In genomic region chr15:91627473-91628309, GRCh38 we compare ENCODE assay signal across 13 cellular contexts.
A peak's percentile ranks its signal among the peaks of the same experiment; 100 is the strongest.
DNase-seq lines count a peak whose midpoint lies in the region; ATAC-seq and TF ChIP-seq lines count a peak whose summit lies in the region.
"Had no signal": no experiment of that assay in that cellular context is flagged by ENCODE, and none has a peak within 500 bp of the region (broad histone marks: within the 10 kb centered on the region; RNA-seq: fewer than 3 reads in every experiment).

No MANE protein-coding gene starts in this region.

- no peaks in the 10 kb centered on the region for H3F3A ChIP-seq in GM23338 (replicated peaks; ENCODE audit: low read depth)

- no peaks in the 10 kb centered on the region for H4K20me1 ChIP-seq in GM23338 (replicated peaks; ENCODE audit: insufficient read depth)

- H3K4me3 Mint-ChIP-seq in GM23338 (no peak overlapping the region), natural killer cell (no peak overlapping the region)
- H3K4me3 Mint-ChIP-seq: memory B cell had no signal

- in situ Hi-C loops in astrocyte of the spinal cord (cut with HindIII; ENCODE audit: low sequenced_read_pairs): no loop called here

- H3K27ac Mint-ChIP-seq in GM23338 (peak overlapping the region; percentile 42; the same call in 1 of the 2 replicates), natural killer cell (no peak overlapping the region)
- H3K27ac Mint-ChIP-seq: memory B cell had no signal

- intact Hi-C loops in natural killer cell (cut with micrococcal nuclease): no loop called here
- intact Hi-C loops in spleen (cut with DNase I; ENCODE audit: low total_unique reads): no loop called here

- H3K9me3 Mint-ChIP-seq in GM23338 (no peaks in the 10 kb centered on the region; the same call in 2 of the 3 replicates), natural killer cell (no peaks in the 10 kb centered on the region)

- 64 to 76% (median 76%) methylated on average over 10 to 11 of the region's 11 CpGs for WGBS in spleen, 5 donors

- TF ChIP-seq CTCF in GM23338 (conservative IDR thresholded peaks at IDR 0.05; ENCODE audit: low read depth in 2 of 2) (no peak), astrocyte of the spinal cord (IDR thresholded peaks at IDR 0.05; ENCODE audit: low read depth, low read length) (no peak), kidney epithelial cell (IDR thresholded peaks at IDR 0.05; ENCODE audit: insufficient read depth, low read length, poor library complexity, severe bottlenecking) (no peak), natural killer cell (IDR thresholded peaks at IDR 0.05) (no peak), spleen (IDR thresholded peaks at IDR 0.05 in 8 of 11, conservative IDR thresholded peaks at IDR 0.05 in 3 of 11) (no peak)

- H3K9me2 ChIP-seq in GM23338 (ENCODE audit: insufficient read depth): no peaks in the 10 kb centered on the region; the same call in 1 of the 2 replicates

- H3K4me1 ChIP-seq in GM23338 (ENCODE audit: insufficient read depth): peaks cover 5% of the 10 kb centered on the region; the same call in 1 of the 2 replicates
- no peaks in the 10 kb centered on the region for H3K4me1 ChIP-seq in spleen

- no peaks in the 10 kb centered on the region for H3K36me3 Mint-ChIP-seq in GM23338 (ENCODE audit: low read depth)
- no peaks in the 10 kb centered on the region for H3K36me3 Mint-ChIP-seq in natural killer cell
- H3K36me3 Mint-ChIP-seq: memory B cell had no signal

- ATAC-seq in GM23338: peak; percentile 30
- no peak for ATAC-seq in natural killer cell

- H2AFZ ChIP-seq in GM23338: peak overlapping the region; percentile 83; the same call in 1 of the 2 replicates

- H3K36me3 ChIP-seq in GM23338 (ENCODE audit: insufficient read depth) (no peaks in the 10 kb centered on the region; the same call in 1 of the 2 replicates), kidney epithelial cell (ENCODE audit: control insufficient read depth, insufficient read depth, low read length) (no peaks in the 10 kb centered on the region), spleen (no peaks in the 10 kb centered on the region)

- H3K4me3 ChIP-seq in GM23338 (no peak overlapping the region), astrocyte of the spinal cord (ENCODE audit: low read depth, low read length) (no peak overlapping the region), kidney epithelial cell (ENCODE audit: low read depth, low read length) (no peak overlapping the region), spleen (no peak overlapping the region)
- H3K4me3 ChIP-seq: smooth muscle cell had no signal

- no peak for TF ChIP-seq POLR2A in spleen (IDR thresholded peaks at IDR 0.05)

- no peak overlapping the region for H3K4me2 ChIP-seq in GM23338
- H3K4me2 ChIP-seq: smooth muscle cell had no signal

- H3K27ac ChIP-seq in GM23338 (ENCODE audit: low read depth): no peak overlapping the region
- no peak overlapping the region for H3K27ac ChIP-seq in spleen

- no peaks in the 10 kb centered on the region for H3K79me2 ChIP-seq in GM23338 (replicated peaks; ENCODE audit: insufficient read depth)

- no peaks in the 10 kb centered on the region for H3K27me3 ChIP-seq in GM23338 (ENCODE audit: insufficient read depth)
- H3K27me3 ChIP-seq in kidney epithelial cell (ENCODE audit: control insufficient read depth, insufficient read depth, low read length): no peaks in the 10 kb centered on the region
- no peaks in the 10 kb centered on the region for H3K27me3 ChIP-seq in spleen (replicated peaks in 1 of 7)

- H3K9me3 ChIP-seq in spleen: peaks cover 0 to 4% (median 0%) of the 10 kb centered on the region in 8 donors

- DNase-seq in GM23338 (ENCODE audit: low spot score) (no peak), astrocyte of the spinal cord (ENCODE audit: low read depth, low spot score) (peak; percentile 68), kidney epithelial cell (ENCODE audit: low read depth) (peak; percentile 32), renal cortical epithelial cell (ENCODE audit: low read depth) (peak; percentile 12), natural killer cell (no peak), NCI-H146 (lab: John Stamatoyannopoulos, UW) (no peak), spleen (no peak), SW480 (ENCODE audit: low spot score) (no peak)
- DNase-seq: foreskin fibroblast, MM.1S, NCI-H82 had no signal

- H3K4me1 Mint-ChIP-seq in GM23338 (peaks cover 2% of the 10 kb centered on the region; the same call in 1 of the 3 replicates), natural killer cell (no peaks in the 10 kb centered on the region)
- H3K4me1 Mint-ChIP-seq: memory B cell had no signal

- H3K27me3 Mint-ChIP-seq in GM23338 (ENCODE audit: insufficient read depth, low read depth, poor library complexity): no peaks in the 10 kb centered on the region
- no peaks in the 10 kb centered on the region for H3K27me3 Mint-ChIP-seq in natural killer cell (ENCODE audit: low read depth in 2 of 2)
- H3K27me3 Mint-ChIP-seq: memory B cell had no signal

TF ChIP-seq in GM23338, 12 proteins besides CTCF, POLR2A, EP300 and RAD21 (continues in another document):
- TF ChIP-seq REST (IDR thresholded peaks at IDR 0.05; ENCODE audit: unreplicated experiment): no peak
- TF ChIP-seq ZNF331 (CRISPR knock-in tag; IDR thresholded peaks at IDR 0.05; ENCODE audit: low read depth): no peak
- no peak for TF ChIP-seq CREB1 (CRISPR knock-in tag; IDR thresholded peaks at IDR 0.05; ENCODE audit: low read depth)
- no peak for TF ChIP-seq ZNF114 (CRISPR knock-in tag; IDR thresholded peaks at IDR 0.05)
- no peak for TF ChIP-seq ETS1 (IDR thresholded peaks at IDR 0.05)
- TF ChIP-seq EZH2 (IDR thresholded peaks at IDR 0.05; ENCODE audit: low read depth, unreplicated experiment): no peak
- TF ChIP-seq EZH2phosphoT487 (IDR thresholded peaks at IDR 0.05; ENCODE audit: unreplicated experiment): no peak

Comparison
In these comparisons a context has a peak if more than half of its experiments do, and no peak if none do; other contexts are left out.
1. DNase-seq: peak in astrocyte of the spinal cord (single experiment), kidney epithelial cell (single experiment) and renal cortical epithelial cell (single experiment); none in GM23338 (single experiment), natural killer cell (single experiment), NCI-H146 (single experiment), spleen (single experiment) and SW480 (single experiment).